1 cellular context compared by ENCODE assay signal in genomic region chr22:21678842-21679241, GRCh38. TPM values are rescaled to one million over a fixed set of nuclear protein-coding genes. Genes with fewer than 3 reads are reported as not detected.
"Had no signal": no experiment of that assay in that cellular context is flagged by ENCODE, and none has a peak within 500 bp of the region (broad histone marks: within the 10 kb centered on the region; RNA-seq: fewer than 3 reads in every experiment).

No MANE protein-coding gene starts in this region.

RNA-seq across cellular contexts. Expression of gene CCDC116, which starts 46.3 kb away (rescaled TPM):
- total RNA-seq: HT1080 had no signal
